Comparison of ENCODE assay signal across 20 cellular contexts in genomic region chr3:130955481-130955880, GRCh38.
DNase-seq lines count a peak whose midpoint lies in the region; ATAC-seq, FAIRE-seq and TF ChIP-seq lines count a peak whose summit lies in the region.
"Had no signal": no experiment of that assay in that cellular context is flagged by ENCODE, and none has a peak within 500 bp of the region (broad histone marks: within the 10 kb centered on the region; RNA-seq: fewer than 3 reads in every experiment).

No MANE protein-coding gene starts in this region.

- ATAC-seq in PC-3 (no peak), memory B cell (ENCODE audit: low read depth) (no peak), HG03571 (IDR thresholded peaks at IDR 0.05; ENCODE audit: unreplicated experiment) (no peak)
- no peak for ATAC-seq in activated CD8-positive, alpha-beta memory T cell treated with anti-CD3 and anti-CD28 coated beads, Interleukin-2, amount 10 ng/mL, durations not matched to agents 7 days and 5 days
- ATAC-seq: CD8-positive, alpha-beta T cell; GM12878 had no signal

- peak; percentile 21 for FAIRE-seq in GM12892 (lab: Jason Lieb, UNC)
- FAIRE-seq: GM12878 had no signal

- H3K27me3 ChIP-seq in PC-3 (ENCODE audit: low read length), result no peaks in the 10 kb centered on the region
- H3K27me3 ChIP-seq: BLaER1 treated with 17β-estradiol and CSF1 and Interleukin-3, amounts not matched to agents 10 nM and 100 nM had no signal

- H3K36me3 Mint-ChIP-seq in memory B cell (peaks cover 26% of the 10 kb centered on the region), HFFc6 (ENCODE audit: low read depth) (peaks cover 45% of the 10 kb centered on the region)
- H3K36me3 Mint-ChIP-seq in activated CD8-positive, alpha-beta memory T cell treated with anti-CD3 and anti-CD28 coated beads, Interleukin-2, amount 10 ng/mL, durations not matched to agents 7 days and 5 days, result peaks cover 36% of the 10 kb centered on the region

- H3K79me2 ChIP-seq in PC-3 (ENCODE audit: low read length), result no peaks in the 10 kb centered on the region

- no peaks in the 10 kb centered on the region for H3F3A ChIP-seq in PC-3 (ENCODE audit: low read length, unreplicated experiment)

- H3K9me2 ChIP-seq in PC-3 (replicated peaks; ENCODE audit: low read length), result no peaks in the 10 kb centered on the region

- H3K9me3 Mint-ChIP-seq in memory B cell (no peaks in the 10 kb centered on the region), HFFc6 (no peaks in the 10 kb centered on the region)
- H3K9me3 Mint-ChIP-seq in activated CD8-positive, alpha-beta memory T cell treated with anti-CD3 and anti-CD28 coated beads, Interleukin-2, amount 10 ng/mL, durations not matched to agents 7 days and 5 days (ENCODE audit: low read depth), result no peaks in the 10 kb centered on the region
- H3K9me3 Mint-ChIP-seq: CD8-positive, alpha-beta T cell had no signal

- H3K4me3 ChIP-seq in HEK293 (ENCODE audit: low read depth, low read length) (no peak overlapping the region), PC-3 (ENCODE audit: low read length) (no peak overlapping the region)
- H3K4me3 ChIP-seq: BLaER1 treated with 17β-estradiol and CSF1 and Interleukin-3, amounts not matched to agents 10 nM and 100 nM; GM12878; GM23248 had no signal

- H3K9me3 ChIP-seq in HEK293 (ENCODE audit: control insufficient read depth, insufficient read depth, low read depth, low read length) (no peaks in the 10 kb centered on the region), PC-3 (ENCODE audit: low read length) (no peaks in the 10 kb centered on the region)
- H3K9me3 ChIP-seq: BLaER1 treated with 17β-estradiol and CSF1 and Interleukin-3, amounts not matched to agents 10 nM and 100 nM had no signal

- 0 out of 2 replicates have a peak, but pooled peaks cover 2% of the 10 kb centered on the region for H3K4me1 ChIP-seq in HEK293 (ENCODE audit: control insufficient read depth, insufficient read depth, low read length)
- H3K4me1 ChIP-seq in PC-3 (ENCODE audit: insufficient read depth, low read length), result peaks cover 21% of the 10 kb centered on the region
- H3K4me1 ChIP-seq: BLaER1 treated with 17β-estradiol and CSF1 and Interleukin-3, amounts not matched to agents 10 nM and 100 nM had no signal

- H3K4me3 Mint-ChIP-seq in memory B cell (no peak overlapping the region), HFFc6 (no peak overlapping the region; the same call in 1 of the 2 replicates)
- H3K4me3 Mint-ChIP-seq in activated CD8-positive, alpha-beta memory T cell treated with anti-CD3 and anti-CD28 coated beads, Interleukin-2, amount 10 ng/mL, durations not matched to agents 7 days and 5 days, result no peak overlapping the region
- H3K4me3 Mint-ChIP-seq: B cell; CD8-positive, alpha-beta T cell had no signal

- POLR2A ChIA-PET in HEK293 (lab: Yijun Ruan, JAX) (no interaction called here), PC-3 (lab: Charles Lee; ENCODE audit: unreplicated experiment) (no interaction called here)

- no peak overlapping the region for H2AFZ ChIP-seq in PC-3 (ENCODE audit: low read length)
- H2AFZ ChIP-seq: GM23248 had no signal

- peaks cover 2% of the 10 kb centered on the region for H3K4me1 Mint-ChIP-seq in memory B cell
- H3K4me1 Mint-ChIP-seq in activated CD8-positive, alpha-beta memory T cell treated with anti-CD3 and anti-CD28 coated beads, Interleukin-2, amount 10 ng/mL, durations not matched to agents 7 days and 5 days, result peaks cover under 1% of the 10 kb centered on the region
- peaks cover 54% of the 10 kb centered on the region for H3K4me1 Mint-ChIP-seq in HFFc6 (ENCODE audit: low read depth)
- H3K4me1 Mint-ChIP-seq: B cell had no signal

- peak overlapping the region; percentile 54 for H3K9ac ChIP-seq in PC-3 (ENCODE audit: low read length)
- H3K9ac ChIP-seq: BLaER1 treated with 17β-estradiol and CSF1 and Interleukin-3, amounts not matched to agents 10 nM and 100 nM; GM23248 had no signal

- H4K20me1 ChIP-seq in PC-3 (ENCODE audit: low read length), result no peaks in the 10 kb centered on the region
- H4K20me1 ChIP-seq: BLaER1 treated with 17β-estradiol and CSF1 and Interleukin-3, amounts not matched to agents 10 nM and 100 nM had no signal

- CTCF ChIA-PET in HEK293 (lab: Yijun Ruan, JAX) (no interaction called here), PC-3 (lab: Charles Lee) (interaction anchor here (0.6 kb wide), 1 partner anchor 17 kb away, joined by 3 read pairs; no protein-coding TSS in a partner anchor)
- CTCF ChIA-PET in activated CD8-positive, alpha-beta memory T cell treated with anti-CD3 and anti-CD28 coated beads, Interleukin-2, amount 10 ng/mL, durations not matched to agents 7 days and 5 days (lab: Charles Lee), result no interaction called here

- intact Hi-C loops in PC-3 (cut with micrococcal nuclease), result no loop called here

- H3K27me3 Mint-ChIP-seq in memory B cell, result no peaks in the 10 kb centered on the region
- H3K27me3 Mint-ChIP-seq in activated CD8-positive, alpha-beta memory T cell treated with anti-CD3 and anti-CD28 coated beads, Interleukin-2, amount 10 ng/mL, durations not matched to agents 7 days and 5 days, result no peaks in the 10 kb centered on the region
- no peaks in the 10 kb centered on the region for H3K27me3 Mint-ChIP-seq in HFFc6 (ENCODE audit: insufficient read depth)
- H3K27me3 Mint-ChIP-seq: B cell had no signal

- no peak for DNase-seq in GM12892 (ENCODE audit: insufficient read length)
- no peak for DNase-seq in PC-3
- no peak for DNase-seq in memory B cell (ENCODE audit: low spot score in 2 of 2)
- no peak for DNase-seq in activated CD8-positive, alpha-beta memory T cell treated with anti-CD3 and anti-CD28 coated beads, Interleukin-2, amount 10 ng/mL, durations not matched to agents 7 days and 5 days
- no peak for DNase-seq in NCI-H2227 treated with DMSO at 0.1 percent for 48 hours (lab: John Stamatoyannopoulos, UW)
- DNase-seq in HFFc6, result no peak
- DNase-seq: Calu3; CD8-positive, alpha-beta T cell; DMS 273 treated with DMSO at 0.1 percent for 48 hours; DMS53; DND-41; EL; GM23248; KBM-7 had no signal

- H3K36me3 ChIP-seq in HEK293 (ENCODE audit: control insufficient read depth in 2 of 2, insufficient read depth in 1 of 2, low read length in 2 of 2) (peaks cover 10 to 19% of the 10 kb centered on the region in 2 experiments; a peak in 1 of 3 replicates), PC-3 (ENCODE audit: low read depth, low read length) (peaks cover 11% of the 10 kb centered on the region; the same call in 1 of the 2 replicates)

- peak overlapping the region; percentile 66 for H3K27ac Mint-ChIP-seq in memory B cell
- H3K27ac Mint-ChIP-seq in activated CD8-positive, alpha-beta memory T cell treated with anti-CD3 and anti-CD28 coated beads, Interleukin-2, amount 10 ng/mL, durations not matched to agents 7 days and 5 days, result no peak overlapping the region
- H3K27ac Mint-ChIP-seq in HFFc6, result no peak overlapping the region
- H3K27ac Mint-ChIP-seq: B cell; CD8-positive, alpha-beta T cell had no signal

- H3K27ac ChIP-seq in HEK293 (ENCODE audit: extremely low read depth, low read depth, low read length) (no peak overlapping the region), PC-3 (ENCODE audit: low read length) (peak overlapping the region; percentile 72)
- H3K27ac ChIP-seq: BLaER1 treated with 17β-estradiol and CSF1 and Interleukin-3, amounts not matched to agents 10 nM and 100 nM; GM23248; HL-60 had no signal

- TF ChIP-seq CTCF in HEK293 (tag by site-specific recombination; IDR thresholded peaks at IDR 0.05), result no peak
- TF ChIP-seq CTCF in PC-3 (conservative IDR thresholded peaks at IDR 0.05; ENCODE audit: low read depth, low read length), result no peak
- no peak for TF ChIP-seq CTCF in HFFc6 (IDR thresholded peaks at IDR 0.05)

- TF ChIP-seq POLR2A in GM12892 (IDR thresholded peaks at IDR 0.05; ENCODE audit: low read depth, low read length), result no peak

- no TSS peak for BruUV-seq in PC-3 (replicated peaks; lab: Mats Ljungman, UMichigan)

- H3K4me2 ChIP-seq in PC-3 (ENCODE audit: low read length), result no peak overlapping the region
- H3K4me2 ChIP-seq: BLaER1 treated with 17β-estradiol and CSF1 and Interleukin-3, amounts not matched to agents 10 nM and 100 nM had no signal

TF ChIP-seq in HEK293, 187 proteins besides CTCF, POLR2A, EP300 and RAD21:
- TF ChIP-seq ZFHX2 (tag by site-specific recombination; conservative IDR thresholded peaks at IDR 0.05) (no peak), ZNF10 (tag by site-specific recombination; IDR thresholded peaks at IDR 0.05) (0 out of 2 replicates have a peak, but pooled peaks have one; percentile 31)
TF ChIP-seq in HEK293: peak in this region for 1.
